ENCODE assay signal across 8 cellular contexts in genomic region chr10:7408003-7408493, GRCh38. TPM values are rescaled to one million over a fixed set of nuclear protein-coding genes. Genes with fewer than 3 reads are reported as not detected.
DNase-seq lines count a peak whose midpoint lies in the region; ATAC-seq and TF ChIP-seq lines count a peak whose summit lies in the region.

No MANE protein-coding gene starts in this region.

- DNase-seq in adipocyte (ENCODE audit: low read depth) (no peak), hypothalamus (lab: John Stamatoyannopoulos, UW) (peak in 30 of 51 donors; percentile 11 to 74 (median 38)), sigmoid colon (peak; percentile 80), NCI-H2227 treated with DMSO at 0.1 percent for 48 hours (lab: John Stamatoyannopoulos, UW) (no peak), NCI-H1105 (lab: John Stamatoyannopoulos, UW) (no peak)

- no peak for TF ChIP-seq CTCF in Loucy (conservative IDR thresholded peaks at IDR 0.05; ENCODE audit: low read length)
- no peak for TF ChIP-seq CTCF in sigmoid colon (IDR thresholded peaks at IDR 0.05)

- H3K4me2 ChIP-seq in Loucy (ENCODE audit: low read depth, low read length, poor library complexity, severe bottlenecking): peak overlapping the region; percentile 98

- H3K9ac ChIP-seq in Loucy (ENCODE audit: low read depth, low read length, poor library complexity, severe bottlenecking) (peak overlapping the region; percentile 79), adipocyte (ENCODE audit: low read length) (peak overlapping the region; percentile 81)

- H3K9me3 ChIP-seq in Loucy (ENCODE audit: insufficient read depth, low read depth, low read length) (no peaks in the 10 kb centered on the region), adipocyte (ENCODE audit: control insufficient read depth, low read length) (no peaks in the 10 kb centered on the region), sigmoid colon (no peaks in the 10 kb centered on the region)

- no peaks in the 10 kb centered on the region; the same call in 1 of the 2 replicates for H3F3A ChIP-seq in Loucy (ENCODE audit: low read depth)

- H3K4me3 ChIP-seq in Loucy (ENCODE audit: low read length, poor library complexity, severe bottlenecking) (peak overlapping the region; percentile 81), adipocyte (ENCODE audit: low read length) (peak overlapping the region; percentile 85), sigmoid colon (peak overlapping the region; percentile 30 to 68 (median 60))

- peaks cover 81% of the 10 kb centered on the region for H3K79me2 ChIP-seq in Loucy (ENCODE audit: insufficient read depth, low read length)

- no peaks in the 10 kb centered on the region for H3K9me2 ChIP-seq in Loucy (replicated peaks; ENCODE audit: low read depth, low read length)

- TF ChIP-seq EP300 in sigmoid colon (IDR thresholded peaks at IDR 0.05): no peak

- H3K4me1 ChIP-seq in Loucy (ENCODE audit: insufficient read depth, low read length, poor library complexity, severe bottlenecking): peaks cover 47% of the 10 kb centered on the region
- peaks cover 16% of the 10 kb centered on the region for H3K4me1 ChIP-seq in adipocyte (ENCODE audit: control insufficient read depth, insufficient read depth, low read length)
- H3K4me1 ChIP-seq in sigmoid colon: peaks cover 0 to 57% (median 52%) of the 10 kb centered on the region in 4 donors

- H4K20me1 ChIP-seq in Loucy (ENCODE audit: insufficient read depth, low read length, poor library complexity, severe bottlenecking): peaks cover 58% of the 10 kb centered on the region

- ATAC-seq in GM18909 (IDR thresholded peaks at IDR 0.05; ENCODE audit: poor library complexity, unreplicated experiment) (peak; percentile 23), GM18858 (IDR thresholded peaks at IDR 0.05; ENCODE audit: unreplicated experiment) (no peak)

- H3K27ac ChIP-seq in sigmoid colon: peak overlapping the region; percentile 53 to 80 (median 67)

- H3K27me3 ChIP-seq in Loucy (ENCODE audit: insufficient read depth, low read length, poor library complexity, severe bottlenecking) (no peaks in the 10 kb centered on the region), adipocyte (replicated peaks; ENCODE audit: control insufficient read depth, insufficient read depth, low read length) (peaks cover 14% of the 10 kb centered on the region), sigmoid colon (peaks cover 22 to 59% (median 50%) of the 10 kb centered on the region in 3 donors)

- H3K36me3 ChIP-seq in Loucy (ENCODE audit: insufficient read depth, low read length): no peaks in the 10 kb centered on the region
- H3K36me3 ChIP-seq in adipocyte (ENCODE audit: control insufficient read depth, insufficient read depth, low read length, severe bottlenecking): no peaks in the 10 kb centered on the region
- H3K36me3 ChIP-seq in sigmoid colon: no peaks in the 10 kb centered on the region

- no peak for TF ChIP-seq POLR2A in sigmoid colon (IDR thresholded peaks at IDR 0.05)

- WGBS in sigmoid colon, 2 donors: 2 to 11% methylated on average over 41 of the region's 41 CpGs

- intact Hi-C loops in sigmoid colon (cut with DNase I): loop anchor here (2.0 to 5.0 kb wide), 2 partner anchors 147 to 321 kb away; no protein-coding TSS in a partner anchor

- no peak overlapping the region for H2AFZ ChIP-seq in Loucy (ENCODE audit: low read length)

RNA-seq across cellular contexts. Expression of gene SFMBT2, which starts 2.8 kb away (rescaled TPM):
- 1 to 10 TPM; 4.2 to 6.4 (median 4.9) TPM for total RNA-seq in sigmoid colon
- 1 to 10 TPM in 2 of 3 donors, under 1 TPM in 1; 0.60 to 3.2 (median 1.2) TPM for polyA plus RNA-seq in sigmoid colon

Comparison
In these comparisons a context has a peak if more than half of its experiments do, and no peak if none do; other contexts are left out.
1. DNase-seq: peak in hypothalamus (30 of 51) and sigmoid colon (single experiment); none in adipocyte (single experiment), NCI-H2227 treated with DMSO at 0.1 percent for 48 hours (single experiment) and NCI-H1105 (single experiment).
2. Peak in every context shown above with its lines, with median percentiles within 50 percentile points of each other: H3K4me3 ChIP-seq.